20 cellular contexts compared by ENCODE assay signal in genomic region chr7:112692333-112692732, GRCh38.
A peak's percentile ranks its signal among the peaks of the same experiment; 100 is the strongest.
DNase-seq lines count a peak whose midpoint lies in the region; ATAC-seq and FAIRE-seq lines count a peak whose summit lies in the region.
"Had no signal": no experiment of that assay in that cellular context is flagged by ENCODE, and none has a peak within 500 bp of the region (broad histone marks: within the 10 kb centered on the region; RNA-seq: fewer than 3 reads in every experiment).

No MANE protein-coding gene starts in this region.

- no peaks in the 10 kb centered on the region for H3K36me3 ChIP-seq in small intestine (ENCODE audit: control insufficient read depth in 2 of 2, insufficient read depth in 2 of 2, low read length in 2 of 2)
- H3K36me3 ChIP-seq: BLaER1 had no signal

- FAIRE-seq in small intestine (lab: Jason Lieb, UNC) = no peak

- DNase-seq in NCI-H510A treated with DMSO at 0.1 percent for 48 hours (lab: John Stamatoyannopoulos, UW) = peak; percentile 32
- no peak for DNase-seq in NCI-H510A (lab: John Stamatoyannopoulos, UW)
- peak; percentile 14 for DNase-seq in NCI-H146 treated with DMSO at 0.1 percent for 48 hours (lab: John Stamatoyannopoulos, UW; ENCODE audit: unreplicated experiment)
- DNase-seq in left ventricle myocardium superior = no peak
- DNase-seq in small intestine = peak; percentile 10
- no peak for DNase-seq in NCI-H1048 (lab: John Stamatoyannopoulos, UW)
- DNase-seq: 8988T; CD8-positive, alpha-beta memory T cell; EL; H9; IMR-90; Kasumi-1; NCI-H1694; NCI-H345; NK-92 treated with Interleukin-12 subunit alpha and Interleukin-12 subunit beta, amount 100 ng/mL, for 24 hours; OCI-M1; RPMI8226 had no signal

- peak; percentile 81 for ATAC-seq in left ventricle myocardium superior
- no peak for ATAC-seq in HG03039 (IDR thresholded peaks at IDR 0.05; ENCODE audit: unreplicated experiment)
- ATAC-seq in HG03565 (IDR thresholded peaks at IDR 0.05; ENCODE audit: unreplicated experiment) = no peak

- intact Hi-C loops in left ventricle myocardium superior (cut with micrococcal nuclease) = no loop called here

- no peak overlapping the region for H3K27ac ChIP-seq in small intestine (ENCODE audit: low read depth in 1 of 2, low read length in 1 of 2)
- H3K27ac ChIP-seq: BLaER1 had no signal

- 21 to 31% (median 29%) methylated on average over 2 of the region's 2 CpGs for WGBS in small intestine, 3 donors

- H3K27me3 ChIP-seq in small intestine (ENCODE audit: control insufficient read depth in 2 of 2, insufficient read depth in 2 of 2, low read length in 2 of 2) = no peaks in the 10 kb centered on the region
- H3K27me3 ChIP-seq: BLaER1 had no signal

- no peaks in the 10 kb centered on the region for H3K4me1 ChIP-seq in small intestine (ENCODE audit: control insufficient read depth in 2 of 2, insufficient read depth in 1 of 2, low read depth in 1 of 2, low read length in 1 of 2)
- H3K4me1 ChIP-seq: BLaER1 had no signal

- no peak overlapping the region for H3K4me3 ChIP-seq in small intestine (ENCODE audit: low read depth in 1 of 2, low read length in 2 of 2)
- H3K4me3 ChIP-seq: BLaER1 had no signal

- no peaks in the 10 kb centered on the region for H3K9me3 ChIP-seq in small intestine (ENCODE audit: control insufficient read depth, low read depth)

Comparison
In these comparisons a context has a peak if more than half of its experiments do, and no peak if none do; other contexts are left out.
1. DNase-seq: peak in NCI-H510A treated with DMSO at 0.1 percent for 48 hours (single experiment), NCI-H146 treated with DMSO at 0.1 percent for 48 hours (single experiment) and small intestine (single experiment); none in NCI-H510A (single experiment), left ventricle myocardium superior (single experiment) and NCI-H1048 (single experiment).